ENCODE assay signal across 1 cellular context in genomic region chr20:49484180-49485140, GRCh38.
A peak's percentile ranks its signal among the peaks of the same experiment; 100 is the strongest.
TF ChIP-seq lines count a peak whose summit lies in the region.

No MANE protein-coding gene starts in this region.

TF ChIP-seq in HepG2, 621 proteins besides CTCF, POLR2A, EP300 and RAD21 (continued from another document):
- no peak for TF ChIP-seq FLYWCH1 (CRISPR knock-in tag; IDR thresholded peaks at IDR 0.05)
- TF ChIP-seq ZBTB3 (CRISPR knock-in tag; IDR thresholded peaks at IDR 0.05; ENCODE audit: borderline replicate concordance, low read depth): no peak
- 0 out of 2 replicates have a peak, but pooled peaks have one; percentile 54 for TF ChIP-seq ZNF230 (CRISPR knock-in tag; IDR thresholded peaks at IDR 0.05)
- no peak for TF ChIP-seq ZNF839 (CRISPR knock-in tag; IDR thresholded peaks at IDR 0.05; ENCODE audit: borderline replicate concordance)
- TF ChIP-seq MEF2D (CRISPR knock-in tag; IDR thresholded peaks at IDR 0.05): no peak
- TF ChIP-seq ZNF558 (CRISPR knock-in tag; IDR thresholded peaks at IDR 0.05; ENCODE audit: borderline replicate concordance): no peak
- TF ChIP-seq SIX4 (CRISPR knock-in tag; IDR thresholded peaks at IDR 0.05): no peak
- TF ChIP-seq ZNF18 (CRISPR knock-in tag; IDR thresholded peaks at IDR 0.05; ENCODE audit: insufficient replicate concordance): no peak
- TF ChIP-seq TP53 (CRISPR knock-in tag; conservative IDR thresholded peaks at IDR 0.05): no peak
- no peak for TF ChIP-seq ZNF790 (CRISPR knock-in tag; IDR thresholded peaks at IDR 0.05; ENCODE audit: borderline replicate concordance)
- no peak for TF ChIP-seq POLR2AphosphoS5 (IDR thresholded peaks at IDR 0.05; ENCODE audit: low read depth, low read length)
- 0 out of 2 replicates have a peak, but pooled peaks have one; percentile 36 for TF ChIP-seq ZBTB34 (CRISPR knock-in tag; IDR thresholded peaks at IDR 0.05)
- no peak for TF ChIP-seq ZNF609 (CRISPR knock-in tag; IDR thresholded peaks at IDR 0.05; ENCODE audit: borderline replicate concordance)
- no peak for TF ChIP-seq RAD51 (IDR thresholded peaks at IDR 0.05; ENCODE audit: borderline replicate concordance)
- TF ChIP-seq HNRNPLL (IDR thresholded peaks at IDR 0.05; ENCODE audit: low read depth, low read length, poor library complexity, severe bottlenecking): peak; percentile 83
- no peak for TF ChIP-seq KIAA2018 (CRISPR knock-in tag; IDR thresholded peaks at IDR 0.05; ENCODE audit: borderline replicate concordance)
- TF ChIP-seq ZNF256 (CRISPR knock-in tag; conservative IDR thresholded peaks at IDR 0.05): no peak; the same call in 1 of the 2 replicates
- TF ChIP-seq GFI1 (CRISPR knock-in tag; IDR thresholded peaks at IDR 0.05; ENCODE audit: borderline replicate concordance): no peak
- TF ChIP-seq NR2F2 (IDR thresholded peaks at IDR 0.05; ENCODE audit: borderline replicate concordance, low read depth): no peak
